8 cellular contexts compared by ENCODE assay signal in genomic region chr16:58733248-58733670, GRCh38. TPM values are rescaled to one million over a fixed set of nuclear protein-coding genes. Genes with fewer than 3 reads are reported as not detected.
DNase-seq lines count a peak whose midpoint lies in the region; ATAC-seq, FAIRE-seq and TF ChIP-seq lines count a peak whose summit lies in the region.

No MANE protein-coding gene starts in this region.

- H3K27ac ChIP-seq in CD4-positive, CD25-positive, alpha-beta regulatory T cell (ENCODE audit: insufficient read depth, low read length, poor library complexity, severe bottlenecking): peak overlapping the region; percentile 65
- H3K27ac ChIP-seq in Karpas-422 (ENCODE audit: low read length) (peak overlapping the region; percentile 73), right lobe of liver (peak overlapping the region; percentile 75 to 97 (median 91)), thyroid gland (peak overlapping the region in 2 of 3 donors; percentile 55 to 78)

- FAIRE-seq in HTR-8/SVneo (lab: Jason Lieb, UNC): no peak

- no peaks in the 10 kb centered on the region for H3K36me3 ChIP-seq in CD4-positive, CD25-positive, alpha-beta regulatory T cell (ENCODE audit: control insufficient read depth, insufficient read depth, low read length)
- H3K36me3 ChIP-seq in Karpas-422 (ENCODE audit: insufficient read depth, low read length) (peaks cover 14% of the 10 kb centered on the region; the same call in 1 of the 2 replicates), right lobe of liver (no peaks in the 10 kb centered on the region), thyroid gland (no peaks in the 10 kb centered on the region)

- H2AFZ ChIP-seq in Karpas-422 (ENCODE audit: low read length): no peak overlapping the region

- H3K9me3 ChIP-seq in CD4-positive, CD25-positive, alpha-beta regulatory T cell (ENCODE audit: control insufficient read depth in 2 of 2, low read length in 2 of 2): no peaks in the 10 kb centered on the region
- H3K9me3 ChIP-seq in Karpas-422 (ENCODE audit: low read length): no peaks in the 10 kb centered on the region
- H3K9me3 ChIP-seq in right lobe of liver: no peaks in the 10 kb centered on the region
- H3K9me3 ChIP-seq in thyroid gland: no peaks in the 10 kb centered on the region

- peak overlapping the region; percentile 86 to 90 (median 86) for H3K27ac Mint-ChIP-seq in CD4-positive, CD25-positive, alpha-beta regulatory T cell

- H3K4me2 ChIP-seq in Karpas-422 (ENCODE audit: low read depth, low read length, poor library complexity, severe bottlenecking): peak overlapping the region; percentile 80

- H4K20me1 ChIP-seq in Karpas-422 (ENCODE audit: insufficient read depth, low read depth, low read length): peaks cover 24% of the 10 kb centered on the region; the same call in 1 of the 2 replicates

- peaks cover 59% of the 10 kb centered on the region for H3K79me2 ChIP-seq in Karpas-422 (ENCODE audit: low read length)

- 4% methylated on average over 8 of the region's 23 CpGs for WGBS in right lobe of liver (ENCODE audit: insufficient coverage, low coverage, low lambda C conversion rate, missing lambda C conversion rate)
- 1 to 5% methylated on average over 15 to 23 of the region's 23 CpGs for WGBS in thyroid gland, 2 donors

- TF ChIP-seq CTCF in right lobe of liver (IDR thresholded peaks at IDR 0.05) (no peak), thyroid gland (IDR thresholded peaks at IDR 0.05) (no peak)

- no peaks in the 10 kb centered on the region for H3K9me3 Mint-ChIP-seq in CD4-positive, CD25-positive, alpha-beta regulatory T cell

- no peaks in the 10 kb centered on the region for H3K27me3 ChIP-seq in CD4-positive, CD25-positive, alpha-beta regulatory T cell (ENCODE audit: control insufficient read depth, insufficient read depth, low read length)
- H3K27me3 ChIP-seq in Karpas-422 (ENCODE audit: low read length) (no peaks in the 10 kb centered on the region), right lobe of liver (no peaks in the 10 kb centered on the region), thyroid gland (no peaks in the 10 kb centered on the region)

- intact Hi-C loops in right lobe of liver (cut with DNase I) (loop anchor here in 1 of 2 donors (10.0 kb wide), 1 partner anchor 48 kb away; the partner anchor contains the start of gene SLC38A7), thyroid gland (cut with DNase I) (loop anchor here (5.0 kb wide), 1 partner anchor 46 kb away; no protein-coding TSS in a partner anchor)

- no peaks in the 10 kb centered on the region for H3K9me2 ChIP-seq in Karpas-422 (replicated peaks; ENCODE audit: insufficient read depth, low read length)

- peaks cover 20% of the 10 kb centered on the region for H3K4me1 ChIP-seq in CD4-positive, CD25-positive, alpha-beta regulatory T cell (ENCODE audit: control insufficient read depth, insufficient read depth, low read length, poor library complexity, severe bottlenecking)
- H3K4me1 ChIP-seq in Karpas-422 (ENCODE audit: low read length) (peaks cover 48% of the 10 kb centered on the region), right lobe of liver (peaks cover 0 to 48% (median 26%) of the 10 kb centered on the region in 4 donors), thyroid gland (peaks cover 12 to 13% of the 10 kb centered on the region in 2 donors)

- peak overlapping the region; percentile 97 for H3K9ac ChIP-seq in Karpas-422 (ENCODE audit: low read length)

- H3K4me1 Mint-ChIP-seq in CD4-positive, CD25-positive, alpha-beta regulatory T cell: peaks cover 30 to 55% (median 43%) of the 10 kb centered on the region in 4 donors

- no peak for ATAC-seq in CD4-positive, CD25-positive, alpha-beta regulatory T cell (ENCODE audit: low read depth in 2 of 2)
- peak; percentile 50 to 65 (median 56) for ATAC-seq in right lobe of liver

- peak overlapping the region; percentile 89 to 97 (median 90) for H3K4me3 Mint-ChIP-seq in CD4-positive, CD25-positive, alpha-beta regulatory T cell

- no peaks in the 10 kb centered on the region for H3K36me3 Mint-ChIP-seq in CD4-positive, CD25-positive, alpha-beta regulatory T cell

- peaks cover 3% of the 10 kb centered on the region for H3K27me3 Mint-ChIP-seq in CD4-positive, CD25-positive, alpha-beta regulatory T cell

- peak in 1 of 3 donors; percentile 1 for DNase-seq in CD4-positive, CD25-positive, alpha-beta regulatory T cell
- DNase-seq in Karpas-422 (peak; percentile 61), cerebellar cortex (ENCODE audit: low spot score) (peak; percentile 26), right lobe of liver (peak in 1 of 3 donors; percentile 64), thyroid gland (no peak), NCI-H1048 (lab: John Stamatoyannopoulos, UW) (no peak), HTR-8/SVneo (ENCODE audit: insufficient read length, low spot score) (no peak), MV-4-11 (lab: John Stamatoyannopoulos, UW) (no peak)

- no peak for TF ChIP-seq POLR2A in right lobe of liver (IDR thresholded peaks at IDR 0.05)
- TF ChIP-seq POLR2A in thyroid gland (IDR thresholded peaks at IDR 0.05): no peak

- H3K4me3 ChIP-seq in CD4-positive, CD25-positive, alpha-beta regulatory T cell (ENCODE audit: low read depth, low read length): peak overlapping the region; percentile 82
- peak overlapping the region; percentile 93 for H3K4me3 ChIP-seq in Karpas-422 (ENCODE audit: low read length)
- H3K4me3 ChIP-seq in right lobe of liver: peak overlapping the region; percentile 87 to 96 (median 90)
- peak overlapping the region; percentile 51 to 88 (median 84) for H3K4me3 ChIP-seq in thyroid gland (replicated peaks in 1 of 3)

RNA-seq across cellular contexts. Expression of gene GOT2, which starts 0.9 kb away (rescaled TPM):
- 28.7 TPM for total RNA-seq in CD4-positive, CD25-positive, alpha-beta regulatory T cell
- polyA plus RNA-seq in CD4-positive, CD25-positive, alpha-beta regulatory T cell: 10 to 100 TPM; 78.7 to 97.5 (median 92.0) TPM
- 72.9 and 97.5 TPM in 2 replicates for total RNA-seq in Karpas-422 (2014; rRNA removed; shearing (Covaris generic); ENCODE audit: low replicate concordance)
- total RNA-seq in right lobe of liver (100 to 1,000 TPM; 117 to 196 (median 169) TPM), thyroid gland (100 to 1,000 TPM in 2 of 4 donors, 10 to 100 TPM in 2; 65.4 to 129 (median 93.4) TPM)

RNA-seq across cellular contexts. Expression of gene SLC38A7, which starts 48.7 kb away (rescaled TPM):
- total RNA-seq in CD4-positive, CD25-positive, alpha-beta regulatory T cell: 10.2 TPM
- polyA plus RNA-seq in CD4-positive, CD25-positive, alpha-beta regulatory T cell: 1 to 10 TPM; 2.4 to 7.0 (median 3.2) TPM
- total RNA-seq in Karpas-422 (2014; rRNA removed; shearing (Covaris generic); ENCODE audit: low replicate concordance): 6.4 and 6.7 TPM in 2 replicates
- total RNA-seq in right lobe of liver: 10 to 100 TPM; 11.4 to 23.8 (median 14.3) TPM
- total RNA-seq in thyroid gland: 10 to 100 TPM; 17.2 to 33.8 (median 30.1) TPM

Comparison
In these comparisons a context has a peak if more than half of its experiments do, and no peak if none do; other contexts are left out.
1. ATAC-seq: peak in right lobe of liver (4 of 4); none in CD4-positive, CD25-positive, alpha-beta regulatory T cell (0 of 2).
2. DNase-seq: peak in Karpas-422 (single experiment) and cerebellar cortex (single experiment); none in thyroid gland (0 of 2), NCI-H1048 (single experiment), HTR-8/SVneo (single experiment) and MV-4-11 (single experiment).
3. Peak in every context shown above with its lines, with median percentiles within 50 percentile points of each other: H3K27ac ChIP-seq and H3K4me3 ChIP-seq.